8 cellular contexts compared by ENCODE assay signal in genomic region chr1:28642847-28643635, GRCh38. TPM values are rescaled to one million over a fixed set of nuclear protein-coding genes. Genes with fewer than 3 reads are reported as not detected.
DNase-seq lines count a peak whose midpoint lies in the region; ATAC-seq and TF ChIP-seq lines count a peak whose summit lies in the region.

TSS of gene TAF12 (minus strand) at chr1:28643067. CDS start at chr1:28622081, 20,986 bp downstream.

- H3K36me3 Mint-ChIP-seq in activated naive CD8-positive, alpha-beta T cell treated with anti-CD3 and anti-CD28 coated beads, Interleukin-2, amount 50 U/mL, for 24 hours (ENCODE audit: low read depth): peaks cover 16% of the 10 kb centered on the region

- peak within 1 kb of the TSS; percentile 88 to 97 (median 94) for H3K27ac ChIP-seq in upper lobe of left lung

- 0% methylated on average over 27 to 38 of the region's 49 CpGs for WGBS in upper lobe of left lung, 2 donors

- no peaks in the 10 kb centered on the region for H3K36me3 ChIP-seq in upper lobe of left lung

- no peaks in the 10 kb centered on the region for H3K27me3 Mint-ChIP-seq in activated naive CD8-positive, alpha-beta T cell treated with anti-CD3 and anti-CD28 coated beads, Interleukin-2, amount 50 U/mL, for 24 hours

- ATAC-seq in HG02759 (IDR thresholded peaks at IDR 0.05; ENCODE audit: unreplicated experiment) (peak; percentile 84), upper lobe of left lung (ENCODE audit: low FRiP score in 2 of 2) (peak; percentile 96 to 98)
- ATAC-seq in activated naive CD8-positive, alpha-beta T cell treated with anti-CD3 and anti-CD28 coated beads, Interleukin-2, amount 50 U/mL, for 24 hours: peak; percentile 92

- peak within 1 kb of the TSS; percentile 70 to 86 (median 81) for H3K4me3 ChIP-seq in upper lobe of left lung

- H3K9me3 Mint-ChIP-seq in activated naive CD8-positive, alpha-beta T cell treated with anti-CD3 and anti-CD28 coated beads, Interleukin-2, amount 50 U/mL, for 24 hours: no peaks in the 10 kb centered on the region

- TF ChIP-seq POLR2A in upper lobe of left lung (IDR thresholded peaks at IDR 0.05): peak; percentile 60 to 99 (median 94)

- H3K4me3 Mint-ChIP-seq in activated naive CD8-positive, alpha-beta T cell treated with anti-CD3 and anti-CD28 coated beads, Interleukin-2, amount 50 U/mL, for 24 hours: peak within 1 kb of the TSS; percentile 99

- peaks cover 57% of the 10 kb centered on the region for H3K4me1 Mint-ChIP-seq in activated naive CD8-positive, alpha-beta T cell treated with anti-CD3 and anti-CD28 coated beads, Interleukin-2, amount 50 U/mL, for 24 hours

- no peaks in the 10 kb centered on the region for H3K27me3 ChIP-seq in upper lobe of left lung

- peak within 1 kb of the TSS; percentile 97 for H3K27ac Mint-ChIP-seq in activated naive CD8-positive, alpha-beta T cell treated with anti-CD3 and anti-CD28 coated beads, Interleukin-2, amount 50 U/mL, for 24 hours

- peak in 1 of 4 donors; percentile 26 for TF ChIP-seq EP300 in upper lobe of left lung (IDR thresholded peaks at IDR 0.05)

- no peaks in the 10 kb centered on the region for H3K9me3 ChIP-seq in upper lobe of left lung

- TF ChIP-seq CTCF in GM12873 (IDR thresholded peaks at IDR 0.05; ENCODE audit: insufficient read depth, low read depth, low read length, missing control alignments): peak; percentile 54
- TF ChIP-seq CTCF in upper lobe of left lung (IDR thresholded peaks at IDR 0.05): peak; percentile 19 to 75 (median 59)

- intact Hi-C loops in cardiac septum (cut with DNase I): loop anchor here (1.0 to 10.0 kb wide), 3 partner anchors 93 to 539 kb away; partner anchors contain the start of genes SRSF4 and YTHDF2
- intact Hi-C loops in posterior cingulate gyrus (cut with DNase I): loop anchor here (1.0 to 10.0 kb wide), 2 partner anchors 93 to 232 kb away; partner anchors contain the start of gene YTHDF2

- DNase-seq in NCI-H1417 (lab: John Stamatoyannopoulos, UW) (peak; percentile 95 to 97 (median 96)), SW 1271 (lab: John Stamatoyannopoulos, UW) (peak; percentile 57 to 89), cardiac septum (ENCODE audit: low spot score) (peak; percentile 95), posterior cingulate gyrus (peak; percentile 81 to 97 (median 86)), upper lobe of left lung (peak; percentile 93 to 97)
- DNase-seq in activated naive CD8-positive, alpha-beta T cell treated with anti-CD3 and anti-CD28 coated beads, Interleukin-2, amount 50 U/mL, for 24 hours: peak; percentile 91

- peaks cover 24 to 44% (median 35%) of the 10 kb centered on the region in 4 donors for H3K4me1 ChIP-seq in upper lobe of left lung

RNA-seq across cellular contexts. Expression of gene TAF12, which starts in this region (rescaled TPM):
- total RNA-seq in cardiac septum (17.3 TPM), upper lobe of left lung (10 to 100 TPM; 10.9 to 24.1 (median 19.6) TPM)

Comparison
In these comparisons a context has a peak if more than half of its experiments do, and no peak if none do; other contexts are left out.
1. Peak in every context shown above with its lines: DNase-seq, ATAC-seq, H3K4me3 ChIP-seq and H3K27ac ChIP-seq.